ENCODE assay signal across 1 cellular context in genomic region chr20:43459022-43459942, GRCh38.
TF ChIP-seq lines count a peak whose summit lies in the region.

No MANE protein-coding gene starts in this region.

TF ChIP-seq in IMR-90, 13 proteins besides CTCF, POLR2A, EP300 and RAD21:
- TF ChIP-seq BHLHE40 (IDR thresholded peaks at IDR 0.05; ENCODE audit: low read depth, low read length) (no peak), RFX5 (IDR thresholded peaks at IDR 0.05; ENCODE audit: low read depth, low read length) (no peak)
